Comparison of ENCODE assay signal across 8 cellular contexts in genomic region chr20:42530855-42531674, GRCh38.
DNase-seq lines count a peak whose midpoint lies in the region; ATAC-seq and TF ChIP-seq lines count a peak whose summit lies in the region.

No MANE protein-coding gene starts in this region.

- ATAC-seq in CD8-positive, alpha-beta T cell = no peak
- ATAC-seq in GM21529 (IDR thresholded peaks at IDR 0.05; ENCODE audit: unreplicated experiment) = no peak

- no peak for TF ChIP-seq POLR2A in NB4 (IDR thresholded peaks at IDR 0.05; ENCODE audit: extremely low read depth, insufficient read length)

- H3K4me3 ChIP-seq in NB4 (ENCODE audit: low read depth, low read length) (no peak overlapping the region), astrocyte of the cerebellum (ENCODE audit: low read depth, low read length) (no peak overlapping the region)
- no peak overlapping the region for H3K4me3 ChIP-seq in CD8-positive, alpha-beta T cell (ENCODE audit: low read depth, low read length)

- no peak overlapping the region for H3K4me3 Mint-ChIP-seq in mesothelial cell of epicardium
- no peak overlapping the region for H3K4me3 Mint-ChIP-seq in CD8-positive, alpha-beta T cell

- peaks cover 17% of the 10 kb centered on the region for H3K27me3 Mint-ChIP-seq in mesothelial cell of epicardium (ENCODE audit: low read depth)
- no peaks in the 10 kb centered on the region for H3K27me3 Mint-ChIP-seq in CD8-positive, alpha-beta T cell (ENCODE audit: low read depth)

- H3K9me3 Mint-ChIP-seq in mesothelial cell of epicardium = no peaks in the 10 kb centered on the region
- H3K9me3 Mint-ChIP-seq in CD8-positive, alpha-beta T cell = no peaks in the 10 kb centered on the region

- H3K4me1 Mint-ChIP-seq in mesothelial cell of epicardium = no peaks in the 10 kb centered on the region
- no peaks in the 10 kb centered on the region for H3K4me1 Mint-ChIP-seq in CD8-positive, alpha-beta T cell (ENCODE audit: low read depth)

- CTCF ChIA-PET in CD8-positive, alpha-beta T cell (lab: Charles Lee) = no interaction called here

- no peaks in the 10 kb centered on the region for H3K36me3 ChIP-seq in CD8-positive, alpha-beta T cell (ENCODE audit: insufficient read depth, low read length)

- no peaks in the 10 kb centered on the region for H3K36me3 Mint-ChIP-seq in mesothelial cell of epicardium
- no peaks in the 10 kb centered on the region for H3K36me3 Mint-ChIP-seq in CD8-positive, alpha-beta T cell

- in situ Hi-C loops in astrocyte of the cerebellum (cut with HindIII; ENCODE audit: low sequenced_read_pairs) = no loop called here

- no peak overlapping the region for H3K27ac ChIP-seq in CD8-positive, alpha-beta T cell (ENCODE audit: low read depth, low read length)

- no peaks in the 10 kb centered on the region for H3K27me3 ChIP-seq in CD8-positive, alpha-beta T cell (ENCODE audit: insufficient read depth, low read length)

- peak; percentile 33 for DNase-seq in NCI-H2171 treated with DMSO at 0.1 percent for 48 hours (lab: John Stamatoyannopoulos, UW)
- no peak for DNase-seq in NCI-H2171 (lab: John Stamatoyannopoulos, UW)
- DNase-seq in NB4 (ENCODE audit: low read depth) = peak; percentile 50
- DNase-seq in astrocyte of the cerebellum (ENCODE audit: low read depth) = no peak
- DNase-seq in mesothelial cell of epicardium (ENCODE audit: low spot score in 2 of 2, unreplicated experiment in 2 of 2) = no peak
- no peak for DNase-seq in CD8-positive, alpha-beta T cell
- no peak for DNase-seq in activated effector memory CD4-positive, alpha-beta T cell treated with anti-CD3 and anti-CD28 coated beads, Interleukin-2, amount 50 U/mL, for 16 hours

- intact Hi-C loops in CD8-positive, alpha-beta T cell (cut with DNase I, micrococcal nuclease) = no loop called here

- POLR2A ChIA-PET in CD8-positive, alpha-beta T cell (lab: Charles Lee) = no interaction called here

- TF ChIP-seq CTCF in NB4 (IDR thresholded peaks at IDR 0.05; ENCODE audit: low read depth, low read length) (peak; percentile 85), astrocyte of the cerebellum (IDR thresholded peaks at IDR 0.05; ENCODE audit: low read depth, low read length, missing control alignments) (peak; percentile 37), mesothelial cell of epicardium (IDR thresholded peaks at IDR 0.05; ENCODE audit: unreplicated experiment) (peak; percentile 68)
- no peak for TF ChIP-seq CTCF in CD8-positive, alpha-beta T cell (IDR thresholded peaks at IDR 0.05)

- H3K27ac Mint-ChIP-seq in mesothelial cell of epicardium = no peak overlapping the region
- H3K27ac Mint-ChIP-seq in CD8-positive, alpha-beta T cell = no peak overlapping the region

- no peaks in the 10 kb centered on the region for H3K9me3 ChIP-seq in CD8-positive, alpha-beta T cell (ENCODE audit: low read length)

- no peaks in the 10 kb centered on the region for H3K4me1 ChIP-seq in CD8-positive, alpha-beta T cell (ENCODE audit: insufficient read depth, low read length)

Comparison
In these comparisons a context has a peak if more than half of its experiments do, and no peak if none do; other contexts are left out.
1. DNase-seq: peak in NCI-H2171 treated with DMSO at 0.1 percent for 48 hours (single experiment) and NB4 (single experiment); none in NCI-H2171 (single experiment), astrocyte of the cerebellum (single experiment), mesothelial cell of epicardium (0 of 2), CD8-positive, alpha-beta T cell (0 of 7) and activated effector memory CD4-positive, alpha-beta T cell treated with anti-CD3 and anti-CD28 coated beads, Interleukin-2, amount 50 U/mL, for 16 hours (single experiment).